In genomic region chr11:93051181-93051580, GRCh38 we compare ENCODE assay signal across 24 cellular contexts.
A peak's percentile ranks its signal among the peaks of the same experiment; 100 is the strongest.
DNase-seq lines count a peak whose midpoint lies in the region; ATAC-seq and TF ChIP-seq lines count a peak whose summit lies in the region.
"Had no signal": no experiment of that assay in that cellular context is flagged by ENCODE, and none has a peak within 500 bp of the region (broad histone marks: within the 10 kb centered on the region; RNA-seq: fewer than 3 reads in every experiment).

No MANE protein-coding gene starts in this region.

- H3K4me3 ChIP-seq in GM23248 (no peak overlapping the region), fibroblast of pulmonary artery (replicated peaks; ENCODE audit: low read depth, low read length) (no peak overlapping the region), smooth muscle cell (no peak overlapping the region)
- H3K4me3 ChIP-seq: Peyer's patch, right lobe of liver, SJSA1, suprapubic skin, vagina had no signal

- H3K4me1 ChIP-seq in GM23248 (ENCODE audit: insufficient read depth) (peaks cover 26% of the 10 kb centered on the region), smooth muscle cell (ENCODE audit: low read depth) (no peaks in the 10 kb centered on the region)
- H3K4me1 ChIP-seq: Peyer's patch, right lobe of liver, suprapubic skin, vagina had no signal

- no peaks in the 10 kb centered on the region for H3K9me3 ChIP-seq in GM23248 (ENCODE audit: low read depth)
- no peaks in the 10 kb centered on the region for H3K9me3 ChIP-seq in smooth muscle cell (replicated peaks; ENCODE audit: low read depth)
- H3K9me3 ChIP-seq: Peyer's patch, right lobe of liver, SJSA1, suprapubic skin, vagina had no signal

- TF ChIP-seq CTCF in fibroblast of pulmonary artery (IDR thresholded peaks at IDR 0.05; ENCODE audit: low read length, missing control alignments) (no peak), smooth muscle cell (IDR thresholded peaks at IDR 0.05; ENCODE audit: borderline replicate concordance, insufficient read depth, poor library complexity, severe bottlenecking) (no peak)

- no peak overlapping the region for H2AFZ ChIP-seq in GM23248
- H2AFZ ChIP-seq in smooth muscle cell (ENCODE audit: low read depth): no peak overlapping the region

- H3K4me2 ChIP-seq in GM23248 (ENCODE audit: unreplicated experiment) (no peak overlapping the region), smooth muscle cell (peak overlapping the region; percentile 20)

- H3K36me3 ChIP-seq in GM23248 (ENCODE audit: low read depth) (no peaks in the 10 kb centered on the region), smooth muscle cell (ENCODE audit: low read depth) (no peaks in the 10 kb centered on the region)
- H3K36me3 ChIP-seq: Peyer's patch, right lobe of liver, SJSA1, suprapubic skin, vagina had no signal

- H3F3A ChIP-seq in GM23248 (ENCODE audit: insufficient read depth): peaks cover 10% of the 10 kb centered on the region; the same call in 1 of the 2 replicates
- no peaks in the 10 kb centered on the region for H3F3A ChIP-seq in smooth muscle cell (ENCODE audit: low read depth)

- H3K79me2 ChIP-seq in GM23248 (ENCODE audit: insufficient read depth): no peaks in the 10 kb centered on the region
- no peaks in the 10 kb centered on the region for H3K79me2 ChIP-seq in smooth muscle cell (ENCODE audit: low read depth)

- H4K20me1 ChIP-seq in GM23248 (ENCODE audit: insufficient read depth): no peaks in the 10 kb centered on the region
- H4K20me1 ChIP-seq in smooth muscle cell (ENCODE audit: low read depth): no peaks in the 10 kb centered on the region

- in situ Hi-C loops in GM23248 (cut with MboI): no loop called here

- 11 to 13% methylated on average over 2 of the region's 2 CpGs for WGBS in GM23248 (ENCODE audit: low coverage in 1 of 2, low lambda C conversion rate in 2 of 2, missing lambda C conversion rate in 2 of 2), 2 experiments
- 19% methylated on average over 2 of the region's 2 CpGs for WGBS in smooth muscle cell (ENCODE audit: low lambda C conversion rate)

- DNase-seq in GM23248 (peak; percentile 69), amniotic stem cell (lab: John Stamatoyannopoulos, UW) (peak; percentile 44), fibroblast of pulmonary artery (ENCODE audit: low read depth) (peak; percentile 35), smooth muscle cell (lab: John Stamatoyannopoulos, UW; ENCODE audit: unreplicated experiment) (no peak), NCI-H1436 (lab: John Stamatoyannopoulos, UW) (no peak), hypothalamus (lab: John Stamatoyannopoulos, UW) (no peak)
- DNase-seq: activated CD4-positive, alpha-beta T cell treated with anti-CD3 and anti-CD28 coated beads, Interleukin-2, amount 10 ng/mL, durations not matched to agents 7 days and 5 days; COR-L47; DMS79 treated with DMSO at 0.1 percent for 48 hours; NCI-H2107; NCI-H524; Peyer's patch; right lobe of liver; T-helper 2 cell had no signal

- H3K9ac ChIP-seq in GM23248: no peak overlapping the region
- H3K9ac ChIP-seq in smooth muscle cell (ENCODE audit: low read depth): no peak overlapping the region

- H3K27ac ChIP-seq in GM23248 (no peak overlapping the region), smooth muscle cell (ENCODE audit: low read depth) (peak overlapping the region; percentile 17)
- H3K27ac ChIP-seq: foreskin keratinocyte, Peyer's patch, right lobe of liver, SJSA1, suprapubic skin, vagina, VCaP had no signal

- H3K9me2 ChIP-seq in GM23248 (ENCODE audit: insufficient read depth): no peaks in the 10 kb centered on the region

- H3K27me3 ChIP-seq in GM23248 (replicated peaks; ENCODE audit: insufficient read depth): peaks cover 33% of the 10 kb centered on the region
- H3K27me3 ChIP-seq in smooth muscle cell (ENCODE audit: low read depth): no peaks in the 10 kb centered on the region
- H3K27me3 ChIP-seq: foreskin keratinocyte, Peyer's patch, right lobe of liver, SJSA1, suprapubic skin, vagina had no signal

- no peak for ATAC-seq in HG03469 (IDR thresholded peaks at IDR 0.05; ENCODE audit: unreplicated experiment)
- ATAC-seq: activated naive CD4-positive, alpha-beta T cell treated with anti-CD3 and anti-CD28 coated beads, Interleukin-2, amount 50 U/mL, for 72 hours; activated T-helper 17 cell treated with anti-CD3 and anti-CD28 coated beads, Interleukin-2, amount 50 U/mL, for 72 hours; foreskin keratinocyte; HepG2; right lobe of liver; stimulated activated effector memory CD8-positive, alpha-beta T cell treated with anti-CD3 and anti-CD28 coated beads, Interleukin-12 subunit alpha, Interleukin-12 subunit beta, amount 100 ng/mL, for 72 hours had no signal

Comparison
In these comparisons a context has a peak if more than half of its experiments do, and no peak if none do; other contexts are left out.
1. DNase-seq: peak in GM23248 (single experiment), amniotic stem cell (single experiment) and fibroblast of pulmonary artery (single experiment); none in smooth muscle cell (single experiment), NCI-H1436 (single experiment) and hypothalamus (0 of 51).